1 cellular context compared by ENCODE assay signal in genomic region chr3:50008931-50009330, GRCh38.
TF ChIP-seq lines count a peak whose summit lies in the region.

No MANE protein-coding gene starts in this region.

TF ChIP-seq in GM23338, 12 proteins besides CTCF, POLR2A, EP300 and RAD21 (continued from another document):
- TF ChIP-seq ZNF462 (CRISPR knock-in tag; IDR thresholded peaks at IDR 0.05) (no peak), ETS1 (IDR thresholded peaks at IDR 0.05) (no peak)
TF ChIP-seq in GM23338: peak in this region for 0.
